In the genomic region with DNA sequence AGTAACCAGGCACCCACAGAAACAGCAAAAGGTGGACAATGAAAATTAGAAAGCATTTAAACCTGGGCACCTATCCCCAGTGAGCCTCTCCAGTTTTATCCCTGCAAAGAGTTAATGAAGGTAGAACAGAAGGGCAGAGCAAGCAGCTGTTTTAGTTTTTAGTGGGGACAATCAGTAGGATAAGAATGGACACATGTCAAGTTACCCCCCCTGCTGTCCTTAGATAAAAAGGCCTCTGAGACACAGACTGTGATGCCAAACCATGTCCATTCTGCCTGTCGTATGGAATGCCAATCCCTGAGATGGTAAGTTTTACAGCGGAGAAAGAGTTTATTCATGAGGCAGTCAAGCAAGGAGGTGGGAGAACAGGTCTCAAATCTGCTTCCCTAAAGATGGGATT, we compare ENCODE assay signal across 27 cellular contexts.
DNase-seq lines count a peak whose midpoint lies in the region; ATAC-seq, FAIRE-seq and TF ChIP-seq lines count a peak whose summit lies in the region.
"Had no signal": no experiment of that assay in that cellular context is flagged by ENCODE, and none has a peak within 500 bp of the region (broad histone marks: within the 10 kb centered on the region; RNA-seq: fewer than 3 reads in every experiment).

No MANE protein-coding gene starts in this region.

- no peak for ATAC-seq in GM18858 (IDR thresholded peaks at IDR 0.05; ENCODE audit: unreplicated experiment)
- ATAC-seq: CD8-positive, alpha-beta T cell; SK-N-SH treated with all-trans-retinoic acid at 6 μM for 48 hours had no signal

- intact Hi-C loops in activated T-helper 2 cell treated with anti-CD3 and anti-CD28 coated beads, Interferon-gamma antibody, Interleukin-2, Interleukin-4, amounts not matched to agents 10 μg/mL and 5 μg/mL and 100 μg/mL, durations not matched to agents 14 hours and 24 hours and 36 hours (cut with micrococcal nuclease) = loop anchor here (2.0 to 5.0 kb wide), 5 partner anchors 14 to 258 kb away; no protein-coding TSS in a partner anchor

- no peak for TF ChIP-seq CTCF in progenitor cell of endocrine pancreas (IDR thresholded peaks at IDR 0.05; ENCODE audit: unreplicated experiment)

- H3K4me1 Mint-ChIP-seq in activated T-helper 2 cell treated with anti-CD3 and anti-CD28 coated beads, Interferon-gamma antibody, Interleukin-2, Interleukin-4, amounts not matched to agents 10 μg/mL and 5 μg/mL and 100 μg/mL, durations not matched to agents 14 hours and 24 hours and 36 hours (ENCODE audit: low read depth) = peaks cover 42% of the 10 kb centered on the region
- no peaks in the 10 kb centered on the region for H3K4me1 Mint-ChIP-seq in progenitor cell of endocrine pancreas (ENCODE audit: low read depth)

- H3K23ac ChIP-seq in trophoblast cell (ENCODE audit: low read length) = no peak overlapping the region

- H3K79me1 ChIP-seq in trophoblast cell (ENCODE audit: low read length) = peaks cover 3% of the 10 kb centered on the region

- DNase-seq in DMS53 (lab: John Stamatoyannopoulos, UW) (peak; percentile 18), DMS53 treated with DMSO at 0.1 percent for 48 hours (lab: John Stamatoyannopoulos, UW; ENCODE audit: unreplicated experiment) (no peak), OCI-M1 (lab: John Stamatoyannopoulos, UW) (peak; percentile 59), trophoblast cell (peak in 1 of 2 donors; percentile 58), GM12892 (ENCODE audit: insufficient read length) (no peak), progenitor cell of endocrine pancreas (ENCODE audit: low spot score, unreplicated experiment) (no peak)
- no peak for DNase-seq in activated T-helper 2 cell treated with anti-CD3 and anti-CD28 coated beads, Interferon-gamma antibody, Interleukin-2, Interleukin-4, amounts not matched to agents 10 μg/mL and 5 μg/mL and 100 μg/mL, durations not matched to agents 14 hours and 24 hours and 36 hours (ENCODE audit: low spot score)
- DNase-seq: activated B cell treated with CpG ODN at 0.5 μM for 24 hours; anterior cingulate cortex; CD8-positive, alpha-beta T cell; DMS 273 treated with DMSO at 0.1 percent for 48 hours; GOT3; NCI-H1105; NCI-H1930; NCI-H2227 treated with DMSO at 0.1 percent for 48 hours; NCI-H69; T1000 had no signal

- no peak overlapping the region for H2BK120ac ChIP-seq in trophoblast cell (ENCODE audit: insufficient read depth, low read length, poor library complexity)

- H3K36me3 Mint-ChIP-seq in activated T-helper 2 cell treated with anti-CD3 and anti-CD28 coated beads, Interferon-gamma antibody, Interleukin-2, Interleukin-4, amounts not matched to agents 10 μg/mL and 5 μg/mL and 100 μg/mL, durations not matched to agents 14 hours and 24 hours and 36 hours (ENCODE audit: low read depth) = no peaks in the 10 kb centered on the region
- H3K36me3 Mint-ChIP-seq in progenitor cell of endocrine pancreas (ENCODE audit: insufficient read depth) = no peaks in the 10 kb centered on the region
- H3K36me3 Mint-ChIP-seq: activated naive CD4-positive, alpha-beta T cell treated with anti-CD3 and anti-CD28 coated beads, Interleukin-2, amount 50 U/mL, for 24 hours; CD8-positive, alpha-beta T cell had no signal

- no peak overlapping the region for H4K91ac ChIP-seq in trophoblast cell (ENCODE audit: low read depth, low read length)

- H3K14ac ChIP-seq in trophoblast cell (ENCODE audit: low read length) = no peak overlapping the region

- no peak overlapping the region for H3K4me2 ChIP-seq in trophoblast cell (ENCODE audit: low read length)

- H3K4me1 ChIP-seq in trophoblast cell (ENCODE audit: control insufficient read depth in 1 of 2, insufficient read depth in 2 of 2, low read length in 2 of 2) = peaks cover 1 to 4% of the 10 kb centered on the region in 2 experiments
- H3K4me1 ChIP-seq: prostate gland had no signal

- H3K9me3 Mint-ChIP-seq in activated T-helper 2 cell treated with anti-CD3 and anti-CD28 coated beads, Interferon-gamma antibody, Interleukin-2, Interleukin-4, amounts not matched to agents 10 μg/mL and 5 μg/mL and 100 μg/mL, durations not matched to agents 14 hours and 24 hours and 36 hours = no peaks in the 10 kb centered on the region
- H3K9me3 Mint-ChIP-seq in progenitor cell of endocrine pancreas (ENCODE audit: low read depth) = no peaks in the 10 kb centered on the region
- H3K9me3 Mint-ChIP-seq: activated B cell treated with CpG ODN at 0.5 μM for 24 hours; activated naive CD4-positive, alpha-beta T cell treated with anti-CD3 and anti-CD28 coated beads, Interleukin-2, amount 50 U/mL, for 24 hours; activated T-helper 1 cell treated with anti-CD3 and anti-CD28 coated beads, Interleukin-12 subunit alpha, Interleukin-12 subunit beta, Interleukin-2, Interleukin-4 antibody, amounts not matched to agents 30 ng/mL and 10 ng/mL and 1 ng/mL, durations not matched to agents 14 hours and 24 hours and 36 hours; CD8-positive, alpha-beta T cell; stimulated activated naive CD8-positive, alpha-beta T cell treated with anti-CD3 and anti-CD28 coated beads, Interleukin-15, Interleukin-2, amounts not matched to agents 100 ng/mL and 50 ng/mL, for 24 hours had no signal

- no peak overlapping the region for H4K8ac ChIP-seq in trophoblast cell (ENCODE audit: low read depth, low read length)

- no peak overlapping the region for H3K4me3 ChIP-seq in trophoblast cell (ENCODE audit: low read depth, low read length)
- H3K4me3 ChIP-seq: cardiac muscle cell, coronary artery, prostate gland had no signal

- peak overlapping the region; percentile 9 for H3K27ac Mint-ChIP-seq in activated T-helper 2 cell treated with anti-CD3 and anti-CD28 coated beads, Interferon-gamma antibody, Interleukin-2, Interleukin-4, amounts not matched to agents 10 μg/mL and 5 μg/mL and 100 μg/mL, durations not matched to agents 14 hours and 24 hours and 36 hours
- no peak overlapping the region for H3K27ac Mint-ChIP-seq in progenitor cell of endocrine pancreas
- H3K27ac Mint-ChIP-seq: activated B cell treated with CpG ODN at 0.5 μM for 24 hours; activated naive CD4-positive, alpha-beta T cell treated with anti-CD3 and anti-CD28 coated beads, Interleukin-2, amount 50 U/mL, for 24 hours; activated T-helper 1 cell treated with anti-CD3 and anti-CD28 coated beads, Interleukin-12 subunit alpha, Interleukin-12 subunit beta, Interleukin-2, Interleukin-4 antibody, amounts not matched to agents 30 ng/mL and 10 ng/mL and 1 ng/mL, durations not matched to agents 14 hours and 24 hours and 36 hours; CD8-positive, alpha-beta T cell; stimulated activated naive CD8-positive, alpha-beta T cell treated with anti-CD3 and anti-CD28 coated beads, Interleukin-15, Interleukin-2, amounts not matched to agents 100 ng/mL and 50 ng/mL, for 24 hours had no signal

- no peak overlapping the region for H2BK5ac ChIP-seq in trophoblast cell (ENCODE audit: low read depth, low read length, poor library complexity)

- no peak for TF ChIP-seq POLR2A in GM12892 (IDR thresholded peaks at IDR 0.05; ENCODE audit: low read depth, low read length)

- no peak overlapping the region for H3K4ac ChIP-seq in trophoblast cell (ENCODE audit: low read depth, low read length)

- H4K12ac ChIP-seq in trophoblast cell (ENCODE audit: low read depth, low read length) = no peak overlapping the region

- H3K18ac ChIP-seq in trophoblast cell (ENCODE audit: low read length) = no peak overlapping the region

- H3K36me3 ChIP-seq in trophoblast cell (ENCODE audit: control insufficient read depth in 1 of 2, insufficient read depth in 2 of 2, low read length in 2 of 2) = no peaks in the 10 kb centered on the region
- H3K36me3 ChIP-seq: cardiac muscle cell, prostate gland had no signal

- no peaks in the 10 kb centered on the region for H3K9me3 ChIP-seq in trophoblast cell (ENCODE audit: insufficient read depth, low read depth, low read length)
- H3K9me3 ChIP-seq: prostate gland had no signal

- no peak overlapping the region for H3K27ac ChIP-seq in trophoblast cell (ENCODE audit: low read depth, low read length)
- H3K27ac ChIP-seq: 22Rv1, cardiac muscle cell, coronary artery, prostate gland had no signal

- peak overlapping the region; percentile 28 for H2BK12ac ChIP-seq in trophoblast cell (ENCODE audit: low read length)

- H2AK5ac ChIP-seq in trophoblast cell (ENCODE audit: low read length) = no peak overlapping the region

- no peak overlapping the region for H2AFZ ChIP-seq in trophoblast cell (ENCODE audit: insufficient read depth, low read length, poor library complexity)

- no peak overlapping the region for H3K4me3 Mint-ChIP-seq in activated T-helper 2 cell treated with anti-CD3 and anti-CD28 coated beads, Interferon-gamma antibody, Interleukin-2, Interleukin-4, amounts not matched to agents 10 μg/mL and 5 μg/mL and 100 μg/mL, durations not matched to agents 14 hours and 24 hours and 36 hours (ENCODE audit: low read depth)
- no peak overlapping the region for H3K4me3 Mint-ChIP-seq in progenitor cell of endocrine pancreas (ENCODE audit: low read depth)
- H3K4me3 Mint-ChIP-seq: activated B cell treated with CpG ODN at 0.5 μM for 24 hours; activated naive CD4-positive, alpha-beta T cell treated with anti-CD3 and anti-CD28 coated beads, Interleukin-2, amount 50 U/mL, for 24 hours; activated T-helper 1 cell treated with anti-CD3 and anti-CD28 coated beads, Interleukin-12 subunit alpha, Interleukin-12 subunit beta, Interleukin-2, Interleukin-4 antibody, amounts not matched to agents 30 ng/mL and 10 ng/mL and 1 ng/mL, durations not matched to agents 14 hours and 24 hours and 36 hours; CD8-positive, alpha-beta T cell; stimulated activated naive CD8-positive, alpha-beta T cell treated with anti-CD3 and anti-CD28 coated beads, Interleukin-15, Interleukin-2, amounts not matched to agents 100 ng/mL and 50 ng/mL, for 24 hours had no signal

- WGBS in trophoblast cell (ENCODE audit: extremely low coverage, insufficient coverage, insufficient read length) = no CpG with 5 or more reads among the region's 2 CpGs

- no peaks in the 10 kb centered on the region for H3K27me3 Mint-ChIP-seq in activated T-helper 2 cell treated with anti-CD3 and anti-CD28 coated beads, Interferon-gamma antibody, Interleukin-2, Interleukin-4, amounts not matched to agents 10 μg/mL and 5 μg/mL and 100 μg/mL, durations not matched to agents 14 hours and 24 hours and 36 hours (ENCODE audit: low read depth)
- no peaks in the 10 kb centered on the region for H3K27me3 Mint-ChIP-seq in progenitor cell of endocrine pancreas
- H3K27me3 Mint-ChIP-seq: activated B cell treated with CpG ODN at 0.5 μM for 24 hours had no signal

- no peaks in the 10 kb centered on the region for H3K79me2 ChIP-seq in trophoblast cell (ENCODE audit: control insufficient read depth, insufficient read depth, low read length, poor library complexity)

- no peaks in the 10 kb centered on the region for H3K27me3 ChIP-seq in trophoblast cell (ENCODE audit: insufficient read depth, low read length)
- H3K27me3 ChIP-seq: cardiac muscle cell had no signal

- FAIRE-seq in GM12892 (lab: Jason Lieb, UNC) = no peak
- FAIRE-seq: frontal cortex had no signal

- H3K9ac ChIP-seq in trophoblast cell (ENCODE audit: low read length) = no peak overlapping the region

Comparison
In these comparisons a context has a peak if more than half of its experiments do, and no peak if none do; other contexts are left out.
1. DNase-seq: peak in DMS53 (single experiment) and OCI-M1 (single experiment); none in DMS53 treated with DMSO at 0.1 percent for 48 hours (single experiment), activated T-helper 2 cell treated with anti-CD3 and anti-CD28 coated beads, Interferon-gamma antibody, Interleukin-2, Interleukin-4, amounts not matched to agents 10 μg/mL and 5 μg/mL and 100 μg/mL, durations not matched to agents 14 hours and 24 hours and 36 hours (single experiment), GM12892 (single experiment) and progenitor cell of endocrine pancreas (single experiment).